8 cellular contexts compared by ENCODE assay signal in the genomic region with DNA sequence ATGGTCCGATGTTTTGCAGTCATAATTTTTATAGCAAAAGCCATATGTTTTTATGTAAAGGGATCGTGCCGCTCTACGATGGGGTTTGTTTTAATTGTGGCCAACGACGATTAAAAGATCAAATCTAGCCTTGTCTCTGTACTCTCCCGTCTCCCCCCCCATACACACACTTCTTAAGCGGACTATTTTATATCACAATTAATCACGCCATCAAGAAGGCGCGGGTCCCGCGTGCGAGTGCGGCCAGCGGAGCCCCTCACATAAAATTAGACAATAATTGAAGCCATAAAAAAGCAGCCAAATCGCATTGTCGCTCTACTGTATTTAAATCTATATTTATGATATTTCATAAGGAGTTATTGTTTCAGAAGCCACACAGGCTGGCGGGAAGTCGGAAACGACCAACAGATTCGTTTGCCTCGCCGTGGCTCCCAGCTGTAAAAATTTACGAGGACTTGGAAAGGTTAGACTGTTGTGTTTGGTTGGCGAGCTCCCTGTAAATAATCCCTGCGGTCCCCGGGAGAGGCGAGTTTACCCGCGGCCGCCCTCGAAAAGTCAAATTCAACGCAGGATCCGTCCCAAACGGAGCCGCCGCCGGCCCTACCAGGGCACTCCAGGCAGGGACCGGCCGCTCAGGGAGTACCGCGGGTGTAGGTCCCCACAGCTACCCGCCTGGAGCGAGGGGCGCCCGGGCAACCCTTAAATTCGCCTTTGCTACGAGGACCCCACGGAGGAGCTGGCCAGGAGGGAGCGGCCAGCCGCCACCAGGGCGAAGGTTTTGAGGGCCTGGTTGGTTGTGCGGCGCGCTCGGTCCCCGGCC. TPM values are rescaled to one million over a fixed set of nuclear protein-coding genes. Genes with fewer than 3 reads are reported as not detected.
A peak's percentile ranks its signal among the peaks of the same experiment; 100 is the strongest.
DNase-seq lines count a peak whose midpoint lies in the region; ATAC-seq and TF ChIP-seq lines count a peak whose summit lies in the region.
"Had no signal": no experiment of that assay in that cellular context is flagged by ENCODE, and none has a peak within 500 bp of the region (broad histone marks: within the 10 kb centered on the region; RNA-seq: fewer than 3 reads in every experiment).

No MANE protein-coding gene starts in this region.

- H3K4me1 ChIP-seq in HCT116 (ENCODE audit: control insufficient read depth in 1 of 2, insufficient read depth in 2 of 2, low read length in 2 of 2) (peaks cover 26 to 75% of the 10 kb centered on the region in 2 experiments), hepatocyte (ENCODE audit: insufficient read depth) (peaks cover 23% of the 10 kb centered on the region)

- H3K9me2 ChIP-seq in HCT116 (ENCODE audit: insufficient read depth) (no peaks in the 10 kb centered on the region), hepatocyte (replicated peaks; ENCODE audit: insufficient read depth) (no peaks in the 10 kb centered on the region)

- no peaks in the 10 kb centered on the region for H3K9me3 Mint-ChIP-seq in stimulated activated memory B cell treated with anti-CD40 and anti-IgM and Interleukin-4, amounts not matched to agents 10 μg/mL and 1 μg/mL and 100 μg/mL, for 72 hours

- BruUV-seq in HCT116 (replicated peaks; lab: Mats Ljungman, UMichigan): TSS peak; percentile 60

- no peak for DNase-seq in HCT116 (ENCODE audit: low read depth, low spot score)
- DNase-seq in WERI-Rb-1: no peak
- DNase-seq in hepatocyte (ENCODE audit: low spot score): no peak
- no peak for DNase-seq in NCI-H187 treated with DMSO at 0.1 percent for 48 hours (lab: John Stamatoyannopoulos, UW)
- no peak for DNase-seq in cerebellar nuclear complex (lab: John Stamatoyannopoulos, UW)
- no peak for DNase-seq in SW 1271 (lab: John Stamatoyannopoulos, UW)

- TF ChIP-seq CTCF in HCT116 (IDR thresholded peaks at IDR 0.05 in 2 of 3, conservative IDR thresholded peaks at IDR 0.05 in 1 of 3; ENCODE audit: borderline replicate concordance in 1 of 3, insufficient read depth in 1 of 3, low read depth in 2 of 3, low read length in 2 of 3): no peak
- no peak for TF ChIP-seq CTCF in WERI-Rb-1 (IDR thresholded peaks at IDR 0.05; ENCODE audit: low read depth, low read length)
- no peak for TF ChIP-seq CTCF in hepatocyte (IDR thresholded peaks at IDR 0.05; ENCODE audit: poor library complexity)

- 13% methylated on average over 58 of the region's 58 CpGs for WGBS in hepatocyte (ENCODE audit: low lambda C conversion rate, missing lambda C conversion rate)

- ATAC-seq in HCT116: no peak
- no peak for ATAC-seq in stimulated activated memory B cell treated with anti-CD40 and anti-IgM and Interleukin-4, amounts not matched to agents 10 μg/mL and 1 μg/mL and 100 μg/mL, for 72 hours

- no peaks in the 10 kb centered on the region for H3K27me3 ChIP-seq in HCT116 (ENCODE audit: insufficient read depth, low read length)
- H3K27me3 ChIP-seq in WERI-Rb-1 (ENCODE audit: insufficient read depth, low read depth, severe bottlenecking): peaks cover 61% of the 10 kb centered on the region
- H3K27me3 ChIP-seq in hepatocyte: peaks cover 96% of the 10 kb centered on the region

- no peaks in the 10 kb centered on the region for H3K36me3 Mint-ChIP-seq in stimulated activated memory B cell treated with anti-CD40 and anti-IgM and Interleukin-4, amounts not matched to agents 10 μg/mL and 1 μg/mL and 100 μg/mL, for 72 hours

- H3K4me3 ChIP-seq in HCT116 (replicated peaks in 1 of 2; ENCODE audit: low read depth in 1 of 2, low read length in 2 of 2): peak overlapping the region; percentile 77 to 84
- H3K4me3 ChIP-seq in WERI-Rb-1 (ENCODE audit: low read depth, low read length): peak overlapping the region; percentile 26
- H3K4me3 ChIP-seq in hepatocyte: peak overlapping the region; percentile 29

- no peak overlapping the region for H3K27ac Mint-ChIP-seq in stimulated activated memory B cell treated with anti-CD40 and anti-IgM and Interleukin-4, amounts not matched to agents 10 μg/mL and 1 μg/mL and 100 μg/mL, for 72 hours

- peak overlapping the region; percentile 29 for H3K4me3 Mint-ChIP-seq in stimulated activated memory B cell treated with anti-CD40 and anti-IgM and Interleukin-4, amounts not matched to agents 10 μg/mL and 1 μg/mL and 100 μg/mL, for 72 hours

- RAD21 ChIA-PET in HCT116 (lab: Charles Lee; ENCODE audit: low non-redundant PET in 1 of 2, low total read pairs in 2 of 2, uncharacterized antibody in 2 of 2, unreplicated experiment in 2 of 2): no interaction called here

- no peaks in the 10 kb centered on the region for H3K9me3 ChIP-seq in HCT116 (ENCODE audit: control insufficient read depth in 1 of 2, insufficient read depth in 1 of 2, low read depth in 1 of 2, low read length in 2 of 2)
- peaks cover 21% of the 10 kb centered on the region for H3K9me3 ChIP-seq in WERI-Rb-1 (ENCODE audit: severe bottlenecking)
- no peaks in the 10 kb centered on the region for H3K9me3 ChIP-seq in hepatocyte (ENCODE audit: low read depth)

- H3K27ac ChIP-seq in HCT116 (ENCODE audit: low read depth, low read length): peak overlapping the region; percentile 91
- no peak overlapping the region for H3K27ac ChIP-seq in WERI-Rb-1
- H3K27ac ChIP-seq in hepatocyte: peak overlapping the region; percentile 96

- POLR2A ChIA-PET in HCT116 (lab: Charles Lee): interaction anchor here (1.0 kb wide), 1 partner anchor 10 kb away, joined by 4 read pairs; no protein-coding TSS in a partner anchor

- peaks cover 0 to 4% of the 10 kb centered on the region in 2 experiments; a peak in 1 of 4 replicates for H3K36me3 ChIP-seq in HCT116 (ENCODE audit: control insufficient read depth in 1 of 2, insufficient read depth in 2 of 2, low read length in 2 of 2)
- H3K36me3 ChIP-seq in WERI-Rb-1: no peaks in the 10 kb centered on the region
- H3K36me3 ChIP-seq in hepatocyte (replicated peaks; ENCODE audit: insufficient read depth, low read depth): no peaks in the 10 kb centered on the region

- intact Hi-C loops in HCT116 (cut with micrococcal nuclease): loop anchor here (10.0 kb wide), 1 partner anchor 1301 kb away; no protein-coding TSS in a partner anchor

- H3K9ac ChIP-seq in HCT116 (ENCODE audit: low read length): peak overlapping the region; percentile 89

- no peak for TF ChIP-seq POLR2A in HCT116 (IDR thresholded peaks at IDR 0.05; ENCODE audit: borderline replicate concordance, extremely low read depth, insufficient read depth, insufficient read length)

- CTCF ChIA-PET in HCT116 (lab: Charles Lee): interaction anchor here (1.3 to 6.6 kb wide), 2 partner anchors 9 to 14 kb away, joined by 4 to 32 read pairs; partner anchors contain the start of gene HOXA7

- H4K20me1 ChIP-seq in HCT116 (ENCODE audit: insufficient read depth) (no peaks in the 10 kb centered on the region), hepatocyte (ENCODE audit: insufficient read depth, poor library complexity, severe bottlenecking) (peaks cover 7% of the 10 kb centered on the region)

- H3K79me2 ChIP-seq in HCT116 (ENCODE audit: insufficient read depth, low read length): peaks cover 92% of the 10 kb centered on the region
- peaks cover 85% of the 10 kb centered on the region for H3K79me2 ChIP-seq in hepatocyte

- no peak overlapping the region for H2AFZ ChIP-seq in HCT116 (ENCODE audit: low read depth, low read length, poor library complexity, severe bottlenecking)
- H2AFZ ChIP-seq in hepatocyte: peak overlapping the region; percentile 14

- peaks cover 76% of the 10 kb centered on the region for H3K27me3 Mint-ChIP-seq in stimulated activated memory B cell treated with anti-CD40 and anti-IgM and Interleukin-4, amounts not matched to agents 10 μg/mL and 1 μg/mL and 100 μg/mL, for 72 hours

- H3K4me1 Mint-ChIP-seq in stimulated activated memory B cell treated with anti-CD40 and anti-IgM and Interleukin-4, amounts not matched to agents 10 μg/mL and 1 μg/mL and 100 μg/mL, for 72 hours: peaks cover 12% of the 10 kb centered on the region

- TF ChIP-seq RAD21 in HCT116 (IDR thresholded peaks at IDR 0.05; ENCODE audit: low read depth): no peak

- H3K4me2 ChIP-seq in HCT116 (ENCODE audit: low read length) (peak overlapping the region; percentile 97), hepatocyte (peak overlapping the region; percentile 96)

TF ChIP-seq in HCT116, 20 proteins besides CTCF, POLR2A, EP300 and RAD21:
- TF ChIP-seq POLR2AphosphoS5 (IDR thresholded peaks at IDR 0.05; ENCODE audit: low read depth, low read length) (0 out of 2 replicates have a peak, but pooled peaks have one; percentile 10), YY1 (IDR thresholded peaks at IDR 0.05; ENCODE audit: extremely low read depth, insufficient replicate concordance, low read depth, low read length) (no peak)

RNA-seq across cellular contexts. Expression of gene HOXA9, which starts 0.5 kb away (rescaled TPM):
- total RNA-seq in HCT116 (2021; ENCODE audit: unreplicated experiment) (91.0 TPM), hepatocyte (3.6 and 5.9 TPM in 2 replicates)
- 48.2 and 62.8 TPM in 2 replicates for polyA plus RNA-seq in HCT116 (2012)
- 3.5 and 4.4 TPM in 2 replicates for polyA plus RNA-seq in hepatocyte
- total RNA-seq: fibroblast of lung had no signal

RNA-seq across cellular contexts. Expression of gene HOXA10, which starts 8.3 kb away (rescaled TPM):
- 19.6 TPM for total RNA-seq in HCT116 (2021; ENCODE audit: unreplicated experiment)
- polyA plus RNA-seq in HCT116 (2012): 7.9 and 13.3 TPM in 2 replicates
- total RNA-seq in hepatocyte: 9.9 and 15.1 TPM in 2 replicates
- polyA plus RNA-seq in hepatocyte: 7.7 and 8.1 TPM in 2 replicates

RNA-seq across cellular contexts. Expression of gene HOXA7, which starts 9.4 kb away (rescaled TPM):
- 15.0 TPM for total RNA-seq in HCT116 (2021; ENCODE audit: unreplicated experiment)
- 8.0 and 10.6 TPM in 2 replicates for polyA plus RNA-seq in HCT116 (2012)
- total RNA-seq in hepatocyte: 0.32 and 0.83 TPM in 2 replicates
- 1.0 TPM in 1 of 2 replicates, not detected in the other for polyA plus RNA-seq in hepatocyte

RNA-seq across cellular contexts. Expression of gene HOXA3, which starts 13.5 kb away (rescaled TPM):
- 9.2 TPM for total RNA-seq in HCT116 (2021; ENCODE audit: unreplicated experiment)
- 5.6 and 5.7 TPM in 2 replicates for polyA plus RNA-seq in HCT116 (2012)
- 0.83 and 3.0 TPM in 2 replicates for total RNA-seq in hepatocyte
- 4.1 and 4.5 TPM in 2 replicates for polyA plus RNA-seq in hepatocyte

RNA-seq across cellular contexts. Expression of gene HOXA6, which starts 18.3 kb away (rescaled TPM):
- total RNA-seq in HCT116 (2021; ENCODE audit: unreplicated experiment): 12.7 TPM
- 3.9 and 4.9 TPM in 2 replicates for polyA plus RNA-seq in HCT116 (2012)
- not detected in 2 replicates for total RNA-seq in hepatocyte
- 0.16 and 0.23 TPM in 2 replicates for polyA plus RNA-seq in hepatocyte

Comparison
In these comparisons a context has a peak if more than half of its experiments do, and no peak if none do; other contexts are left out.
1. H3K4me3 ChIP-seq: peak in every context shown above with its lines; median percentile 80 in HCT116; 29 in hepatocyte; 26 in WERI-Rb-1.
2. RNA of gene HOXA9, which starts 0.5 kb away (total RNA-seq): 91.0 TPM in HCT116 (single experiment); 3.6 to 5.9 TPM in hepatocyte; every median in the first group is over 10 times any median in the second.